In the genomic region with DNA sequence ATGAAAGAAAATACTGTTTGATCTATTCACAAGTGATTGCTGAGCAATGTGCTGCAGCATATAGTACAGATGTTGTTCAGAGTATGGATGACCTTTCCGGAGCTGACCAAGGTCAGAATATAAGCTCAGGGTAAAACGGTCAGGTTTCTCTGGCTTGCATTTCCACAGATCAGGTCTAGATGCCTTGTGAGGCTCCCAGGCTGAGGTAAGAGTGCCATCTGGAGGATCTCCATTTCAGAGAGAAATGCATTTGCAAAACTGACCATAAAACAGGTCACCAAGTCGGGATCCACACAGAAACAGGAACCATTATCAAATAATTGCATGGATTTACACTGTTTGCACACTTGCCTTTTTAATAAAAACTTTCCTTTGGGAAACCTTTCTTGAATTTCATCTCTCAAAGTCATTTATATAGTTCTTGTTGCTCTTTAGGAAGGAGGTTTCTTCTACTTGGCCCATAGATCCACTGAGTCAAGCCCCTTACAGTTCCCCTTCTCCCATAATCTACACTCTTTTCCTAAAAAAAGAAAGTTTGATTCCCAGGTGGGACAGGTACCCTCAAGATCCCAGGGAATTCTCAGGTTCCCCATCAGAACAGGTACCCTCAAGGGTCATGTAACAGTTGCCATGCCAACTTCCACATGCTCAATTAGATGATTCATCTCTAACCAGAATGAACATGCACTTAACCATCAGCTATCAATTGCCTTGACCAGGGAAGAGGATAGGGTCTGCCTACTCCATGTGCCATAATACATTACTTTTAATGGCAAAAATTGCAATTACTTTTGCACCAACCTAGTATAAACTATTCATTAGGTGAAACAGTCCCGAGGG, we compare ENCODE assay signal across 8 cellular contexts. TPM values are rescaled to one million over a fixed set of nuclear protein-coding genes. Genes with fewer than 3 reads are reported as not detected.
DNase-seq lines count a peak whose midpoint lies in the region; ATAC-seq, FAIRE-seq and TF ChIP-seq lines count a peak whose summit lies in the region.

No MANE protein-coding gene starts in this region.

- intact Hi-C loops in breast epithelium (cut with DNase I; ENCODE audit: low total_unique reads) = no loop called here

- TF ChIP-seq CTCF in breast epithelium (IDR thresholded peaks at IDR 0.05) (peak in 2 of 3 donors; percentile 45 to 53), kidney epithelial cell (IDR thresholded peaks at IDR 0.05; ENCODE audit: insufficient read depth, low read length, poor library complexity, severe bottlenecking) (peak; percentile 65)

- H3K4me1 Mint-ChIP-seq in activated CD8-positive, alpha-beta memory T cell treated with anti-CD3 and anti-CD28 coated beads, Interleukin-2, amount 10 ng/mL, durations not matched to agents 7 days and 5 days = peaks cover 11% of the 10 kb centered on the region

- no peak for ATAC-seq in activated CD8-positive, alpha-beta memory T cell treated with anti-CD3 and anti-CD28 coated beads, Interleukin-2, amount 10 ng/mL, durations not matched to agents 7 days and 5 days
- ATAC-seq in GM21723 (IDR thresholded peaks at IDR 0.05; ENCODE audit: unreplicated experiment) = no peak

- FAIRE-seq in urothelium cell line (lab: Jason Lieb, UNC) = peak; percentile 70

- no peaks in the 10 kb centered on the region for H3K36me3 ChIP-seq in breast epithelium
- peaks cover under 1% of the 10 kb centered on the region for H3K36me3 ChIP-seq in kidney epithelial cell (ENCODE audit: control insufficient read depth, insufficient read depth, low read length)

- peak; percentile 49 for DNase-seq in activated CD8-positive, alpha-beta memory T cell treated with anti-CD3 and anti-CD28 coated beads, Interleukin-2, amount 10 ng/mL, durations not matched to agents 7 days and 5 days
- no peak for DNase-seq in activated CD8-positive, alpha-beta memory T cell treated with anti-CD3 and anti-CD28 coated beads, Interleukin-2, amount 50 U/mL, for 48 hours
- peak; percentile 31 for DNase-seq in NCI-H345 treated with DMSO at 0.1 percent for 48 hours (lab: John Stamatoyannopoulos, UW; ENCODE audit: unreplicated experiment)
- no peak for DNase-seq in breast epithelium (ENCODE audit: low spot score in 2 of 2)
- peak; percentile 19 for DNase-seq in kidney epithelial cell (ENCODE audit: low read depth)
- peak; percentile 48 for DNase-seq in urothelium cell line (ENCODE audit: low spot score)
- DNase-seq in activated CD4-positive, alpha-beta T cell treated with anti-CD3 and anti-CD28 coated beads, Interleukin-2, amount 50 U/mL, for 48 hours = no peak

- H3K36me3 Mint-ChIP-seq in activated CD8-positive, alpha-beta memory T cell treated with anti-CD3 and anti-CD28 coated beads, Interleukin-2, amount 10 ng/mL, durations not matched to agents 7 days and 5 days = peaks cover 19% of the 10 kb centered on the region

- CTCF ChIA-PET in activated CD8-positive, alpha-beta memory T cell treated with anti-CD3 and anti-CD28 coated beads, Interleukin-2, amount 10 ng/mL, durations not matched to agents 7 days and 5 days (lab: Charles Lee) = interaction anchor here (0.7 to 3.8 kb wide), 14 partner anchors 9 to 1143 kb away, joined by 3 to 16 read pairs (median 4); a partner anchor contains a TSS

- H3K27me3 Mint-ChIP-seq in activated CD8-positive, alpha-beta memory T cell treated with anti-CD3 and anti-CD28 coated beads, Interleukin-2, amount 10 ng/mL, durations not matched to agents 7 days and 5 days = no peaks in the 10 kb centered on the region

- H3K27me3 ChIP-seq in breast epithelium (no peaks in the 10 kb centered on the region), kidney epithelial cell (ENCODE audit: control insufficient read depth, insufficient read depth, low read length) (no peaks in the 10 kb centered on the region)

- H3K4me1 ChIP-seq in breast epithelium = no peaks in the 10 kb centered on the region

- H3K27ac Mint-ChIP-seq in activated CD8-positive, alpha-beta memory T cell treated with anti-CD3 and anti-CD28 coated beads, Interleukin-2, amount 10 ng/mL, durations not matched to agents 7 days and 5 days = no peak overlapping the region

- no peaks in the 10 kb centered on the region for H3K9me3 ChIP-seq in breast epithelium

- H3K9me3 Mint-ChIP-seq in activated CD8-positive, alpha-beta memory T cell treated with anti-CD3 and anti-CD28 coated beads, Interleukin-2, amount 10 ng/mL, durations not matched to agents 7 days and 5 days (ENCODE audit: low read depth) = no peaks in the 10 kb centered on the region

- H3K4me3 ChIP-seq in breast epithelium (no peak overlapping the region), kidney epithelial cell (ENCODE audit: low read depth, low read length) (no peak overlapping the region)

- TF ChIP-seq POLR2A in breast epithelium (IDR thresholded peaks at IDR 0.05) = no peak

- H3K4me3 Mint-ChIP-seq in activated CD8-positive, alpha-beta memory T cell treated with anti-CD3 and anti-CD28 coated beads, Interleukin-2, amount 10 ng/mL, durations not matched to agents 7 days and 5 days = no peak overlapping the region

- no peak overlapping the region for H3K27ac ChIP-seq in breast epithelium

RNA-seq across cellular contexts. Expression of a gene that starts 25.0 kb away (rescaled TPM):
- total RNA-seq in activated CD8-positive, alpha-beta memory T cell treated with anti-CD3 and anti-CD28 coated beads, Interleukin-2, amount 10 ng/mL, durations not matched to agents 7 days and 5 days = under 1 TPM; 0.61 to 0.91 TPM
- total RNA-seq in breast epithelium = 10 to 100 TPM in 1 of 3 donors, 1 to 10 TPM in 2; 1.6 to 11.3 (median 4.9) TPM
- 0.07 TPM in 1 of 2 replicates, not detected in the other for total RNA-seq in kidney epithelial cell

RNA-seq across cellular contexts. Expression of a gene that starts 42.4 kb away (rescaled TPM):
- total RNA-seq in activated CD8-positive, alpha-beta memory T cell treated with anti-CD3 and anti-CD28 coated beads, Interleukin-2, amount 10 ng/mL, durations not matched to agents 7 days and 5 days = 10 to 100 TPM; 17.3 to 20.8 TPM
- total RNA-seq in breast epithelium = 10 to 100 TPM; 11.5 to 20.8 (median 18.7) TPM
- total RNA-seq in kidney epithelial cell = 19.0 and 25.2 TPM in 2 replicates

RNA-seq across cellular contexts. Expression of a gene that starts 48.5 kb away (rescaled TPM):
- total RNA-seq in activated CD8-positive, alpha-beta memory T cell treated with anti-CD3 and anti-CD28 coated beads, Interleukin-2, amount 10 ng/mL, durations not matched to agents 7 days and 5 days = not detected
- not detected for total RNA-seq in breast epithelium
- total RNA-seq in kidney epithelial cell = not detected in 2 replicates

Comparison
In these comparisons a context has a peak if more than half of its experiments do, and no peak if none do; other contexts are left out.
1. DNase-seq: peak in activated CD8-positive, alpha-beta memory T cell treated with anti-CD3 and anti-CD28 coated beads, Interleukin-2, amount 10 ng/mL, durations not matched to agents 7 days and 5 days (single experiment), NCI-H345 treated with DMSO at 0.1 percent for 48 hours (single experiment), kidney epithelial cell (single experiment) and urothelium cell line (single experiment); none in activated CD8-positive, alpha-beta memory T cell treated with anti-CD3 and anti-CD28 coated beads, Interleukin-2, amount 50 U/mL, for 48 hours (single experiment), breast epithelium (0 of 2) and activated CD4-positive, alpha-beta T cell treated with anti-CD3 and anti-CD28 coated beads, Interleukin-2, amount 50 U/mL, for 48 hours (0 of 2).